Comparison of ENCODE assay signal across 8 cellular contexts in the genomic region with DNA sequence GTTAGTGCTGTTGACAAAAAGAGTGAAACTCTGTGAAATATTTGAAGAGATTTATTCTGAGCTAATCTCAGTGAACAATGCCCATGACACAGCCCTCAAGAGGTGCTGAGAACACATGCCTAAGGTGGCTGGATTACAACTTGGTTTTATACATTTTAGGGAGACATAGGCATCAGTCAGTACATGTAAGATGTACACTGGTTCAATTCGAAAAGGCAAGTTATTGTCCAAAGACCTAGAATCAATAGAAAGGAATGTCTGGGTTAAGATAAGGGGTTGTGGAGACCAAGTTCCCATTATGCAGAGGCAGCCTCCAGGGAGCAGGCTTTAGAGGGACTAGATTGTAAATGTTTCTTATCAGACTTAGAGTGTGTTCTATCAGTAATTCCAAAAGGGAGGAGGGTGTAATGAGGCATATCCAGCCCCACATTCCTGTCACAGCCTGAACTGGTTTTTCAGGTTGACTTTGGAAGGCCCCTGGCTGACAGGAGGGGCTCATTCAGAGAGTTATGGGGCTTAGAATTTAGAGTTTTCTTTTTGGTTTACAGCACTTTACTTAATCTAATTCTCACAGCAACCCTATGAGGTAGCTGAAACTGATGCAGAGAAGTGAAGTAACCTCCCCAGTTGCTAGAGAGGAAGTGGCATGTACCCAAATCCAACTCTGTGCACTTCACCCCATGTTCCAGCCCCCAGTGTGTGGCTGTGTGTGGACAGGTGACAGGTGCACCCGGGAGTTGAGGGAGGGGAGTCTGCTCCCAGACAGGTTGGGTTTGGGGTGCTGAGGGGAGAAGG. TPM values are rescaled to one million over a fixed set of nuclear protein-coding genes. Genes with fewer than 3 reads are reported as not detected.
DNase-seq lines count a peak whose midpoint lies in the region; TF ChIP-seq lines count a peak whose summit lies in the region.

No MANE protein-coding gene starts in this region.

- H3K4ac ChIP-seq in neuronal stem cell (ENCODE audit: low read length): no peak overlapping the region

- no peak overlapping the region for H3K14ac ChIP-seq in neuronal stem cell (ENCODE audit: low read length)

- peaks cover 0 to 7% (median 0%) of the 10 kb centered on the region in 3 experiments for H3K27me3 ChIP-seq in neuronal stem cell (ENCODE audit: control insufficient read depth in 3 of 3, insufficient read depth in 3 of 3, low read depth in 1 of 3, low read length in 3 of 3)

- no peak overlapping the region for H4K8ac ChIP-seq in neuronal stem cell (ENCODE audit: low read depth, low read length)

- no peaks in the 10 kb centered on the region for H3K9me3 Mint-ChIP-seq in immature natural killer cell

- no peaks in the 10 kb centered on the region for H3K4me1 Mint-ChIP-seq in immature natural killer cell

- no peaks in the 10 kb centered on the region for H3K9me3 ChIP-seq in neuronal stem cell (replicated peaks in 1 of 2; ENCODE audit: control insufficient read depth in 2 of 2, insufficient read depth in 1 of 2, low read depth in 1 of 2, low read length in 2 of 2)

- peak overlapping the region; percentile 84 for H2AFZ ChIP-seq in neuronal stem cell (ENCODE audit: low read length)

- H3K27ac ChIP-seq in coronary artery (peak overlapping the region; percentile 90 to 95), neuronal stem cell (replicated peaks; ENCODE audit: low read length) (no peak overlapping the region)

- H2BK15ac ChIP-seq in neuronal stem cell (ENCODE audit: low read length): no peak overlapping the region

- H4K91ac ChIP-seq in neuronal stem cell (ENCODE audit: low read depth, low read length, poor library complexity): no peak overlapping the region

- no peak overlapping the region for H2BK12ac ChIP-seq in neuronal stem cell (ENCODE audit: low read length)

- TF ChIP-seq CTCF in coronary artery (IDR thresholded peaks at IDR 0.05): no peak

- no peak overlapping the region for H2BK120ac ChIP-seq in neuronal stem cell (ENCODE audit: low read depth, low read length)

- no peaks in the 10 kb centered on the region for H3K36me3 Mint-ChIP-seq in immature natural killer cell

- DNase-seq in DMS79 (lab: John Stamatoyannopoulos, UW) (peak; percentile 70), coronary artery (ENCODE audit: low spot score) (no peak), neuronal stem cell (ENCODE audit: low spot score) (no peak), HK-2 (ENCODE audit: unreplicated experiment) (no peak), activated gamma-delta T cell (lab: John Stamatoyannopoulos, UW) (no peak), DMS 273 treated with DMSO at 0.1 percent for 48 hours (lab: John Stamatoyannopoulos, UW) (no peak), immature natural killer cell (no peak)

- H3K36me3 ChIP-seq in neuronal stem cell (replicated peaks in 1 of 2; ENCODE audit: control insufficient read depth in 2 of 2, insufficient read depth in 2 of 2, low read length in 2 of 2): no peaks in the 10 kb centered on the region

- H3K27ac Mint-ChIP-seq in immature natural killer cell: no peak overlapping the region

- H3K4me3 ChIP-seq in coronary artery: peak overlapping the region; percentile 12
- H3K4me3 ChIP-seq in neuronal stem cell (ENCODE audit: low read length in 2 of 2): no peak overlapping the region

- H3K4me1 ChIP-seq in neuronal stem cell (ENCODE audit: control insufficient read depth in 2 of 2, insufficient read depth in 1 of 2, low read depth in 1 of 2, low read length in 2 of 2): peaks cover 5 to 17% of the 10 kb centered on the region in 2 donors

- H3K18ac ChIP-seq in neuronal stem cell (ENCODE audit: low read length): no peak overlapping the region

- no peak overlapping the region for H2AK5ac ChIP-seq in neuronal stem cell (ENCODE audit: low read depth, low read length)

- peak; percentile 88 for TF ChIP-seq EP300 in Ishikawa (IDR thresholded peaks at IDR 0.05; ENCODE audit: borderline replicate concordance)

- no peaks in the 10 kb centered on the region for H3K79me1 ChIP-seq in neuronal stem cell (ENCODE audit: low read depth, low read length)

- H3K4me2 ChIP-seq in neuronal stem cell (ENCODE audit: insufficient read depth, low read length, poor library complexity, severe bottlenecking): no peak overlapping the region

- no peak overlapping the region for H3K23ac ChIP-seq in neuronal stem cell (ENCODE audit: low read depth, low read length, poor library complexity)

- 0 out of 2 replicates have a peak, but pooled peaks have one; percentile 8 for TF ChIP-seq RAD21 in Ishikawa (IDR thresholded peaks at IDR 0.05; ENCODE audit: low read depth)

- H3K27me3 Mint-ChIP-seq in immature natural killer cell (ENCODE audit: low read depth in 3 of 3): peaks cover 2 to 3% (median 2%) of the 10 kb centered on the region in 3 donors

- WGBS in neuronal stem cell (ENCODE audit: extremely low coverage in 2 of 2, insufficient read length in 2 of 2, insufficient replicate concordance in 1 of 2), 2 donors: no CpG with 5 or more reads among the region's 2 CpGs

- no peak overlapping the region for H2BK5ac ChIP-seq in neuronal stem cell (ENCODE audit: low read length)

- no peak overlapping the region for H3K9ac ChIP-seq in neuronal stem cell (ENCODE audit: low read depth, low read length, poor library complexity)

- H3K4me3 Mint-ChIP-seq in immature natural killer cell: no peak overlapping the region

TF ChIP-seq in Ishikawa, 13 proteins besides CTCF, POLR2A, EP300 and RAD21:
- peak; percentile 92 for TF ChIP-seq TCF12 (IDR thresholded peaks at IDR 0.05; ENCODE audit: low read depth)
- peak; percentile 40; the same call in 1 of the 2 replicates for TF ChIP-seq EGR1 (IDR thresholded peaks at IDR 0.05)
- TF ChIP-seq, protein P1, sequence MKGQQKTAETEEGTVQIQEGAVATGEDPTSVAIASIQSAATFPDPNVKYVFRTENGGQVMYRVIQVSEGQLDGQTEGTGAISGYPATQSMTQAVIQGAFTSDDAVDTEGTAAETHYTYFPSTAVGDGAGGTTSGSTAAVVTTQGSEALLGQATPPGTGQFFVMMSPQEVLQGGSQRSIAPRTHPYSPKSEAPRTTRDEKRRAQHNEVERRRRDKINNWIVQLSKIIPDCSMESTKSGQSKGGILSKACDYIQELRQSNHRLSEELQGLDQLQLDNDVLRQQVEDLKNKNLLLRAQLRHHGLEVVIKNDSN (IDR thresholded peaks at IDR 0.05): no peak
- no peak for TF ChIP-seq TAF1 (IDR thresholded peaks at IDR 0.05; ENCODE audit: low read depth)
- peak; percentile 56; the same call in 1 of the 2 replicates for TF ChIP-seq ZBTB7A (IDR thresholded peaks at IDR 0.05; ENCODE audit: low read depth)
- TF ChIP-seq CREB1 (IDR thresholded peaks at IDR 0.05; ENCODE audit: low read depth): no peak
- peak; percentile 13; the same call in 1 of the 2 replicates for TF ChIP-seq CEBPB (IDR thresholded peaks at IDR 0.05)
- no peak for TF ChIP-seq YY1 (IDR thresholded peaks at IDR 0.05; ENCODE audit: low read depth)
- TF ChIP-seq, protein P2, sequence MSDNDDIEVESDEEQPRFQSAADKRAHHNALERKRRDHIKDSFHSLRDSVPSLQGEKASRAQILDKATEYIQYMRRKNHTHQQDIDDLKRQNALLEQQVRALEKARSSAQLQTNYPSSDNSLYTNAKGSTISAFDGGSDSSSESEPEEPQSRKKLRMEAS (IDR thresholded peaks at IDR 0.05): peak; percentile 34; the same call in 1 of the 2 replicates
- TF ChIP-seq TEAD4 (IDR thresholded peaks at IDR 0.05): peak; percentile 97
- TF ChIP-seq NFIC (IDR thresholded peaks at IDR 0.05): peak; percentile 86
- TF ChIP-seq, protein P3, sequence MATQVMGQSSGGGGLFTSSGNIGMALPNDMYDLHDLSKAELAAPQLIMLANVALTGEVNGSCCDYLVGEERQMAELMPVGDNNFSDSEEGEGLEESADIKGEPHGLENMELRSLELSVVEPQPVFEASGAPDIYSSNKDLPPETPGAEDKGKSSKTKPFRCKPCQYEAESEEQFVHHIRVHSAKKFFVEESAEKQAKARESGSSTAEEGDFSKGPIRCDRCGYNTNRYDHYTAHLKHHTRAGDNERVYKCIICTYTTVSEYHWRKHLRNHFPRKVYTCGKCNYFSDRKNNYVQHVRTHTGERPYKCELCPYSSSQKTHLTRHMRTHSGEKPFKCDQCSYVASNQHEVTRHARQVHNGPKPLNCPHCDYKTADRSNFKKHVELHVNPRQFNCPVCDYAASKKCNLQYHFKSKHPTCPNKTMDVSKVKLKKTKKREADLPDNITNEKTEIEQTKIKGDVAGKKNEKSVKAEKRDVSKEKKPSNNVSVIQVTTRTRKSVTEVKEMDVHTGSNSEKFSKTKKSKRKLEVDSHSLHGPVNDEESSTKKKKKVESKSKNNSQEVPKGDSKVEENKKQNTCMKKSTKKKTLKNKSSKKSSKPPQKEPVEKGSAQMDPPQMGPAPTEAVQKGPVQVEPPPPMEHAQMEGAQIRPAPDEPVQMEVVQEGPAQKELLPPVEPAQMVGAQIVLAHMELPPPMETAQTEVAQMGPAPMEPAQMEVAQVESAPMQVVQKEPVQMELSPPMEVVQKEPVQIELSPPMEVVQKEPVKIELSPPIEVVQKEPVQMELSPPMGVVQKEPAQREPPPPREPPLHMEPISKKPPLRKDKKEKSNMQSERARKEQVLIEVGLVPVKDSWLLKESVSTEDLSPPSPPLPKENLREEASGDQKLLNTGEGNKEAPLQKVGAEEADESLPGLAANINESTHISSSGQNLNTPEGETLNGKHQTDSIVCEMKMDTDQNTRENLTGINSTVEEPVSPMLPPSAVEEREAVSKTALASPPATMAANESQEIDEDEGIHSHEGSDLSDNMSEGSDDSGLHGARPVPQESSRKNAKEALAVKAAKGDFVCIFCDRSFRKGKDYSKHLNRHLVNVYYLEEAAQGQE (IDR thresholded peaks at IDR 0.05; ENCODE audit: low read depth): no peak
- peak; percentile 74; the same call in 1 of the 2 replicates for TF ChIP-seq FOXM1 (IDR thresholded peaks at IDR 0.05; ENCODE audit: borderline replicate concordance, low read depth)

RNA-seq across cellular contexts. Expression of a gene that starts 28.3 kb away (rescaled TPM):
- 24.8 TPM for polyA plus RNA-seq in neuronal stem cell (2013, experiment 1 of 2)
- polyA plus RNA-seq in neuronal stem cell (2013, experiment 2 of 2): 26.3 TPM
- polyA plus RNA-seq in immature natural killer cell: under 1 TPM in 2 of 3 donors, not detected in 1; 0.04 to 0.06 TPM
